ENCODE assay signal across 7 cellular contexts in genomic region chr6:99467509-99468106, GRCh38. TPM values are rescaled to one million over a fixed set of nuclear protein-coding genes. Genes with fewer than 3 reads are reported as not detected.
DNase-seq lines count a peak whose midpoint lies in the region; ATAC-seq and TF ChIP-seq lines count a peak whose summit lies in the region.

No MANE protein-coding gene starts in this region.

- H3K79me2 ChIP-seq in PC-9 (ENCODE audit: low read depth) = no peaks in the 10 kb centered on the region

- H3F3A ChIP-seq in PC-9 (ENCODE audit: insufficient read depth, low read depth) = no peaks in the 10 kb centered on the region

- TF ChIP-seq EP300 in esophagus muscularis mucosa (IDR thresholded peaks at IDR 0.05) = no peak

- H4K20me1 ChIP-seq in PC-9 (ENCODE audit: insufficient read depth) = no peaks in the 10 kb centered on the region

- TF ChIP-seq CTCF in GM10248 (IDR thresholded peaks at IDR 0.05; ENCODE audit: control extremely low read depth, extremely low read depth, low read depth, missing control alignments) (peak; percentile 62), PC-9 (conservative IDR thresholded peaks at IDR 0.05) (peak; percentile 80), esophagus muscularis mucosa (IDR thresholded peaks at IDR 0.05) (peak; percentile 53 to 69 (median 58))

- H2AFZ ChIP-seq in PC-9 = no peak overlapping the region

- H3K4me2 ChIP-seq in PC-9 = no peak overlapping the region

- H3K27me3 ChIP-seq in PC-9 (ENCODE audit: insufficient read depth, low read depth) (no peaks in the 10 kb centered on the region), esophagus muscularis mucosa (no peaks in the 10 kb centered on the region)

- no peak overlapping the region for H3K27ac ChIP-seq in PC-9
- no peak overlapping the region for H3K27ac ChIP-seq in esophagus muscularis mucosa (replicated peaks in 1 of 4)

- 1% methylated on average over 3 of the region's 3 CpGs for WGBS in esophagus muscularis mucosa

- CTCF ChIA-PET in GM10248 (lab: Yijun Ruan, JAX) (interaction anchor here (0.6 to 3.0 kb wide), 17 partner anchors 9 to 355 kb away, joined by 3 to 34 read pairs (median 4); partner anchors contain the start of gene CCNC), PC-9 (lab: Charles Lee) (interaction anchor here (0.6 to 1.0 kb wide), 2 partner anchors 355 to 846 kb away, joined by 3 read pairs; no protein-coding TSS in a partner anchor)

- DNase-seq in GM10248 (ENCODE audit: extremely low spot score) (peak; percentile 40), PC-9 (no peak), esophagus muscularis mucosa (ENCODE audit: extremely low spot score) (no peak), pulmonary artery endothelial cell (ENCODE audit: low read depth, low spot score) (peak; percentile 1), GOT3 (lab: John Stamatoyannopoulos, UW) (no peak), HuH-7.5 (ENCODE audit: low spot score) (no peak)

- H3K4me1 ChIP-seq in PC-9 (replicated peaks; ENCODE audit: insufficient read depth) (no peaks in the 10 kb centered on the region), esophagus muscularis mucosa (no peaks in the 10 kb centered on the region)

- peak; percentile 54 for ATAC-seq in HG03103 (IDR thresholded peaks at IDR 0.05; ENCODE audit: low read depth, unreplicated experiment)

- no peak overlapping the region for H3K4me3 ChIP-seq in PC-9
- no peak overlapping the region for H3K4me3 ChIP-seq in esophagus muscularis mucosa

- H3K9me3 ChIP-seq in PC-9 (ENCODE audit: insufficient read depth, low read depth) (no peaks in the 10 kb centered on the region), esophagus muscularis mucosa (no peaks in the 10 kb centered on the region)

- POLR2A ChIA-PET in GM10248 (lab: Yijun Ruan, JAX) = no interaction called here
- POLR2A ChIA-PET in PC-9 (lab: Charles Lee; ENCODE audit: unreplicated experiment) = no interaction called here

- no TSS peak for BruUV-seq in PC-9 (replicated peaks; lab: Mats Ljungman, UMichigan)

- TF ChIP-seq POLR2A in esophagus muscularis mucosa (IDR thresholded peaks at IDR 0.05; ENCODE audit: low read depth) = no peak

- H3K9me2 ChIP-seq in PC-9 (ENCODE audit: insufficient read depth) = no peaks in the 10 kb centered on the region

- H3K36me3 ChIP-seq in PC-9 (ENCODE audit: low read depth) (no peaks in the 10 kb centered on the region), esophagus muscularis mucosa (peaks cover 0 to 24% (median 15%) of the 10 kb centered on the region in 4 donors)

- intact Hi-C loops in PC-9 (cut with micrococcal nuclease; ENCODE audit: unreplicated experiment) (loop anchor here (1.0 to 5.0 kb wide), 2 partner anchors 279 to 355 kb away; no protein-coding TSS in a partner anchor), esophagus muscularis mucosa (cut with DNase I) (no loop called here)

RNA-seq across cellular contexts. Expression of gene PNISR, which starts 42.5 kb away (rescaled TPM):
- 104 and 110 TPM in 2 replicates for total RNA-seq in PC-9 (2021)
- 100 to 1,000 TPM in 1 of 4 donors, 10 to 100 TPM in 3; 45.6 to 115 (median 57.4) TPM for total RNA-seq in esophagus muscularis mucosa
- 39.2 and 55.8 TPM in 2 replicates for total RNA-seq in pulmonary artery endothelial cell

RNA-seq across cellular contexts. Expression of gene USP45, which starts 47.6 kb away (rescaled TPM):
- total RNA-seq in PC-9 (2021) = 9.7 and 9.9 TPM in 2 replicates
- total RNA-seq in esophagus muscularis mucosa = 10 to 100 TPM; 11.8 to 35.7 (median 17.1) TPM
- 12.1 and 17.1 TPM in 2 replicates for total RNA-seq in pulmonary artery endothelial cell

Comparison
In these comparisons a context has a peak if more than half of its experiments do, and no peak if none do; other contexts are left out.
1. DNase-seq: peak in GM10248 (single experiment) and pulmonary artery endothelial cell (single experiment); none in PC-9 (0 of 2), esophagus muscularis mucosa (single experiment), GOT3 (single experiment) and HuH-7.5 (single experiment).
2. Peak in every context shown above with its lines, with median percentiles within 50 percentile points of each other: CTCF ChIP-seq.